Comparison of ENCODE assay signal across 31 cellular contexts in the genomic region with DNA sequence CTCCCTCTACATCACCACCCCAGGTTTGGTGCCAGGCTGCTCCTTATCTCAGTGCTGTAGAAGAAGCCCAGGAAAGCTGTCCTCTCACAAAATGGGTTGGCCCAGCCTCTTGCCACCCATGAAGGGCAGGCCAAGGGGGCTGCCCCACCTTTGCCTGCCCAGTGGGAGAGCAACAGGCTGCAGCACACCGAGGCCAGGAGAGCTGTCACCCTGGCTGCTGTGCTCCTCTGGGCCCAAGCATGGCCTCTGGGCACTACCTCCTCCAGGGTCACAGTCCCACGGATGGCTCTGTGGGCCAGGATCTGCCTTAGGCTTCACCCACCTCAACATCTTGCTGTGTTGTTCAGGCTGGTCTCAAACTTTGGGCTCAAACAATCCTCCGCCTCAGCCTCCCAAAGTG. TPM values are rescaled to one million over a fixed set of nuclear protein-coding genes. Genes with fewer than 3 reads are reported as not detected.
"Had no signal": no experiment of that assay in that cellular context is flagged by ENCODE, and none has a peak within 500 bp of the region (broad histone marks: within the 10 kb centered on the region; RNA-seq: fewer than 3 reads in every experiment).

No MANE protein-coding gene starts in this region.

- DNase-seq: heart right ventricle; kidney glomerular epithelial cell; left cardiac atrium; lower lobe of right lung; mammary epithelial cell; mesenchymal stem cell; naive B cell; natural killer cell; occipital lobe; ovary; right lobe of liver; stimulated activated CD4-positive, alpha-beta T cell treated with anti-CD3 and anti-CD28 coated beads, Interleukin-12 subunit alpha, Interleukin-12 subunit beta, amount 100 ng/mL, for 4 hours; stimulated activated CD4-positive, alpha-beta T cell treated with anti-CD3 and anti-CD28 coated beads, Interleukin-15, amount 100 ng/mL, for 24 hours; stimulated activated CD4-positive, alpha-beta T cell treated with anti-CD3 and anti-CD28 coated beads, Interleukin-2, amount 100 ng/mL, for 24 hours; stimulated activated CD4-positive, alpha-beta T cell treated with anti-CD3 and anti-CD28 coated beads, Interleukin-4, amount 100 ng/mL, for 1 hour; stimulated activated naive B cell treated with anti-CD40 and anti-IgM and Interleukin-4, amounts not matched to agents 10 μg/mL and 1 μg/mL and 100 μg/mL, for 72 hours; stimulated activated naive CD8-positive, alpha-beta T cell treated with anti-CD3 and anti-CD28 coated beads, Interleukin-15, Interleukin-2, amounts not matched to agents 100 U/mL and 50 U/mL, for 24 hours; stomach; tibial artery; trophoblast cell; upper lobe of right lung had no signal

- H3K27ac Mint-ChIP-seq: mesothelial cell of epicardium; progenitor cell of endocrine pancreas; stimulated activated naive B cell treated with anti-CD40 and anti-IgM and Interleukin-4, amounts not matched to agents 10 μg/mL and 1 μg/mL and 100 μg/mL, for 72 hours had no signal

- H3K4me2 ChIP-seq: hepatocyte, smooth muscle cell had no signal

- H3K27me3 Mint-ChIP-seq: naive B cell; progenitor cell of endocrine pancreas; stimulated activated naive B cell treated with anti-CD40 and anti-IgM and Interleukin-4, amounts not matched to agents 10 μg/mL and 1 μg/mL and 100 μg/mL, for 72 hours had no signal

- H3K4me3 ChIP-seq: heart right ventricle, hepatocyte, lower lobe of right lung, ovary, right atrium auricular region, right lobe of liver, smooth muscle cell, stomach, thoracic aorta, tibial artery, upper lobe of right lung had no signal

- H3K36me3 Mint-ChIP-seq: natural killer cell had no signal

- H3K4me1 Mint-ChIP-seq: natural killer cell had no signal

- H3K9me3 ChIP-seq: heart right ventricle, lower lobe of right lung, neutrophil, ovary, right atrium auricular region, right lobe of liver, stomach, thoracic aorta, tibial artery, upper lobe of right lung had no signal

- ATAC-seq: heart right ventricle; left cardiac atrium; lower lobe of right lung; natural killer cell; right lobe of liver; stimulated activated naive B cell treated with anti-CD40 and anti-IgM and Interleukin-4, amounts not matched to agents 10 μg/mL and 1 μg/mL and 100 μg/mL, for 72 hours; stimulated activated naive CD8-positive, alpha-beta T cell treated with anti-CD3 and anti-CD28 coated beads, Interleukin-15, Interleukin-2, amounts not matched to agents 100 U/mL and 50 U/mL, for 24 hours; upper lobe of right lung had no signal

- H3K4me3 Mint-ChIP-seq: mesothelial cell of epicardium; naive B cell; natural killer cell; neural crest cell; stimulated activated naive B cell treated with anti-CD40 and anti-IgM and Interleukin-4, amounts not matched to agents 10 μg/mL and 1 μg/mL and 100 μg/mL, for 72 hours had no signal

- H3K27ac ChIP-seq: hepatocyte, neutrophil, ovary, right atrium auricular region, right lobe of liver, thoracic aorta, tibial artery, upper lobe of right lung had no signal

- H2AFZ ChIP-seq: hepatocyte had no signal

- H3K79me2 ChIP-seq: hepatocyte had no signal

- H3K27me3 ChIP-seq: heart right ventricle, hepatocyte, ovary, right atrium auricular region, right lobe of liver, stomach, tibial artery, upper lobe of right lung had no signal

- H3K9me3 Mint-ChIP-seq: mesothelial cell of epicardium; naive B cell; natural killer cell; neural crest cell; stimulated activated naive B cell treated with anti-CD40 and anti-IgM and Interleukin-4, amounts not matched to agents 10 μg/mL and 1 μg/mL and 100 μg/mL, for 72 hours had no signal

- H3K4me1 ChIP-seq: right lobe of liver had no signal

RNA-seq across cellular contexts. Expression of gene STAB1, which starts 6.4 kb away (rescaled TPM):
- polyA plus RNA-seq: keratinocyte had no signal

RNA-seq across cellular contexts. Expression of gene TNNC1, which starts 34.9 kb away (rescaled TPM):
- total RNA-seq: neural crest cell, occipital lobe, pulmonary artery endothelial cell had no signal
